Comparison of ENCODE assay signal across 8 cellular contexts in the genomic region with DNA sequence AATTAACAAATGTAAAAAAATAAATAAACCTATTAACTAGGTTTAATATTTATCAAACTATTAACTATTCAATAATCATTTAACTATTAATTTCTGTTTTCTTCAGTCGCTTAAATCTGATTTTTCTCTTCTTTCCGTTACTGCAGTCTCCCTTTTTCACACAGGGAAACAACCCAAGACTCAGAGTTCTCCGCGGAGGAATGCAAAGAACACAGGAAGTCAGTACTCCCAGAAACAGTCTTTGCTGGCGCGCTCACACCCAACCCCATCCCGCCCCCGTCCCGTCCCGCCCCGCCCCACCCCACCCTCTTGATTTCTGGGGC. TPM values are rescaled to one million over a fixed set of nuclear protein-coding genes. Genes with fewer than 3 reads are reported as not detected.
DNase-seq lines count a peak whose midpoint lies in the region; ATAC-seq and TF ChIP-seq lines count a peak whose summit lies in the region.

No MANE protein-coding gene starts in this region.

- peaks cover 0 to 2% of the 10 kb centered on the region in 2 donors for H3K27me3 Mint-ChIP-seq in natural killer cell treated with Interleukin-12 subunit alpha and Interleukin-12 subunit beta and Interleukin-15 and Interleukin-18, amount 100 ng/mL, for 72 hours

- no peak for DNase-seq in AG10803 (ENCODE audit: low read depth)
- no peak for DNase-seq in coronary artery (ENCODE audit: low spot score)
- DNase-seq in natural killer cell treated with Interleukin-12 subunit alpha and Interleukin-12 subunit beta and Interleukin-15 and Interleukin-18, amount 100 ng/mL, for 72 hours (ENCODE audit: low spot score): no peak
- no peak for DNase-seq in SKM-1 treated with dmso at 0.1 percent for 144 hours (lab: John Stamatoyannopoulos, UW; ENCODE audit: unreplicated experiment)
- DNase-seq in NCI-H1105 (lab: John Stamatoyannopoulos, UW): no peak

- H3K27ac ChIP-seq in KOPT-K1 (ENCODE audit: low read depth, low read length, poor library complexity, severe bottlenecking) (peak overlapping the region; percentile 76), coronary artery (peak overlapping the region; percentile 82 to 89)

- H3K36me3 Mint-ChIP-seq in natural killer cell treated with Interleukin-12 subunit alpha and Interleukin-12 subunit beta and Interleukin-15 and Interleukin-18, amount 100 ng/mL, for 72 hours: peaks cover 20% of the 10 kb centered on the region

- H3K4me3 Mint-ChIP-seq in natural killer cell treated with Interleukin-12 subunit alpha and Interleukin-12 subunit beta and Interleukin-15 and Interleukin-18, amount 100 ng/mL, for 72 hours: peak overlapping the region; percentile 92

- H3K36me3 ChIP-seq in KOPT-K1 (ENCODE audit: insufficient read depth, low read length): peaks cover 31% of the 10 kb centered on the region

- TF ChIP-seq CTCF in AG10803 (conservative IDR thresholded peaks at IDR 0.05; ENCODE audit: low read length): no peak
- no peak for TF ChIP-seq CTCF in coronary artery (IDR thresholded peaks at IDR 0.05)

- no peaks in the 10 kb centered on the region for H3K9me3 Mint-ChIP-seq in natural killer cell treated with Interleukin-12 subunit alpha and Interleukin-12 subunit beta and Interleukin-15 and Interleukin-18, amount 100 ng/mL, for 72 hours

- no peaks in the 10 kb centered on the region for H3K9me3 ChIP-seq in KOPT-K1 (ENCODE audit: insufficient read depth, low read length, poor library complexity, severe bottlenecking)

- H3K4me3 ChIP-seq in AG10803 (ENCODE audit: low read length) (peak overlapping the region; percentile 92), coronary artery (peak overlapping the region; percentile 79)

- peaks cover 12 to 15% of the 10 kb centered on the region in 2 donors for H3K4me1 Mint-ChIP-seq in natural killer cell treated with Interleukin-12 subunit alpha and Interleukin-12 subunit beta and Interleukin-15 and Interleukin-18, amount 100 ng/mL, for 72 hours (ENCODE audit: low read depth in 2 of 2)

- H3K27ac Mint-ChIP-seq in natural killer cell treated with Interleukin-12 subunit alpha and Interleukin-12 subunit beta and Interleukin-15 and Interleukin-18, amount 100 ng/mL, for 72 hours: peak overlapping the region; percentile 85 to 91

- no peak for ATAC-seq in natural killer cell treated with Interleukin-12 subunit alpha and Interleukin-12 subunit beta and Interleukin-15 and Interleukin-18, amount 100 ng/mL, for 72 hours
- ATAC-seq in HG03460 (IDR thresholded peaks at IDR 0.05; ENCODE audit: unreplicated experiment): no peak
- ATAC-seq in GM21381 (IDR thresholded peaks at IDR 0.05; ENCODE audit: unreplicated experiment): no peak

RNA-seq across cellular contexts. Expression of gene METTL17, which starts 0.4 kb away (rescaled TPM):
- total RNA-seq in natural killer cell treated with Interleukin-12 subunit alpha and Interleukin-12 subunit beta and Interleukin-15 and Interleukin-18, amount 100 ng/mL, for 72 hours: 100 to 1,000 TPM in 1 of 2 donors, 10 to 100 TPM in 1; 70.5 to 101 TPM

RNA-seq across cellular contexts. Expression of gene SLC39A2, which starts 9.7 kb away (rescaled TPM):
- under 1 TPM in 1 of 2 donors, not detected in 1; 0.53 TPM for total RNA-seq in natural killer cell treated with Interleukin-12 subunit alpha and Interleukin-12 subunit beta and Interleukin-15 and Interleukin-18, amount 100 ng/mL, for 72 hours

RNA-seq across cellular contexts. Expression of gene RNASE2, which starts 34.1 kb away (rescaled TPM):
- not detected for total RNA-seq in natural killer cell treated with Interleukin-12 subunit alpha and Interleukin-12 subunit beta and Interleukin-15 and Interleukin-18, amount 100 ng/mL, for 72 hours

RNA-seq across cellular contexts. Expression of gene NDRG2, which starts 35.4 kb away (rescaled TPM):
- 1 to 10 TPM; 1.9 to 3.1 TPM for total RNA-seq in natural killer cell treated with Interleukin-12 subunit alpha and Interleukin-12 subunit beta and Interleukin-15 and Interleukin-18, amount 100 ng/mL, for 72 hours

RNA-seq across cellular contexts. Expression of gene TPPP2, which starts 40.6 kb away (rescaled TPM):
- not detected for total RNA-seq in natural killer cell treated with Interleukin-12 subunit alpha and Interleukin-12 subunit beta and Interleukin-15 and Interleukin-18, amount 100 ng/mL, for 72 hours
